In the genomic region with DNA sequence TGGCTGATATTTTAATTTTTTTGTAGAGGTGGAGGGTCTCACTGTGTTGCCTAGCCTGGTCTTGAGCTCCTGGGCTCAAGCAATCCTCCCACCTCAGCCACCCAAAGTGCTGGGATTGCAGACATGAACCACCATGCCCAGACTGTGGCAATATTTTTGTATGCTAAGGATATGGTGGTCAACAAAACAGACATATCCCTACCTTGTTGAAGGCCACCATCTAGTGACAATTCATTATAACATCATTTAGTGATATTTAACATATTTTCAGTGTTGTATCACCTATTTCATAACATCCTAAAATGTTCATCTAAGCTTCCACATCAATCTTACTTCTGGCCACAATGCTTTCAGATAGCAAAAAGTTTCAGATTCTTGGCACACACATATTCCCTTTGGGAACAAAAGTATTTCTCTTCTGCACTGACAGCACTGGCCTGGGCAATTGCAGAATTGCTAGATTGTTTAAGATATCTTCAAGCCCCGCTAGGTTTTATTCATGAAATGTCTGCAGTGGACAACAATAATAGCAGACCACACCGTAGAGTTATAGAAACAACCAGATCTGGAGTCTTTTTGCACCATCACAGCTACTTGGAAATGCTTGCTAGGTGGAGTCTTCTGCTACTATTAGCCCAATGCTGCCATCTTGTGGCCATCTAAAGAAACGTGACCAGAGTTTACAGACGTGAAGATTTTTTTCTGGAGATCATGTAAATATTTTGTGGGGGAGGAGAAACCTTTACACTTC, we compare ENCODE assay signal across 8 cellular contexts. TPM values are rescaled to one million over a fixed set of nuclear protein-coding genes. Genes with fewer than 3 reads are reported as not detected.
DNase-seq lines count a peak whose midpoint lies in the region; ATAC-seq lines count a peak whose summit lies in the region.

No MANE protein-coding gene starts in this region.

- peak overlapping the region in 1 of 8 donors; percentile 4 for H3K4me3 Mint-ChIP-seq in CD4-positive, alpha-beta memory T cell
- no peak overlapping the region for H3K4me3 Mint-ChIP-seq in naive thymus-derived CD4-positive, alpha-beta T cell

- POLR2A ChIA-PET in CD4-positive, alpha-beta memory T cell (lab: Charles Lee; ENCODE audit: partially characterized antibody), result interaction anchor here (0.9 to 2.5 kb wide), 8 partner anchors 9 to 114 kb away, joined by 3 to 29 read pairs (median 4); a partner anchor contains a TSS
- POLR2A ChIA-PET in naive thymus-derived CD4-positive, alpha-beta T cell (lab: Charles Lee), result interaction anchor here (2.0 to 2.9 kb wide), 2 partner anchors 15 to 82 kb away, joined by 12 to 16 read pairs; no protein-coding TSS in a partner anchor

- no peaks in the 10 kb centered on the region for H3K36me3 ChIP-seq in CD4-positive, alpha-beta memory T cell (ENCODE audit: insufficient read depth, low read length)
- H3K36me3 ChIP-seq in naive thymus-derived CD4-positive, alpha-beta T cell (ENCODE audit: control insufficient read depth in 2 of 3, insufficient read depth in 3 of 3, low read length in 3 of 3), result no peaks in the 10 kb centered on the region

- H3K4me1 Mint-ChIP-seq in CD4-positive, alpha-beta memory T cell, result peaks cover 23 to 27% (median 25%) of the 10 kb centered on the region in 4 donors
- H3K4me1 Mint-ChIP-seq in naive thymus-derived CD4-positive, alpha-beta T cell, result peaks cover 10 to 39% (median 14%) of the 10 kb centered on the region in 7 donors

- H3K4me1 ChIP-seq in CD4-positive, alpha-beta memory T cell (ENCODE audit: insufficient read depth, low read length), result peaks cover 21% of the 10 kb centered on the region
- no peaks in the 10 kb centered on the region for H3K4me1 ChIP-seq in naive thymus-derived CD4-positive, alpha-beta T cell (ENCODE audit: control insufficient read depth in 2 of 2, insufficient read depth in 2 of 2, low read length in 2 of 2)

- no peak overlapping the region for H3K27ac ChIP-seq in CD4-positive, alpha-beta memory T cell (ENCODE audit: low read depth, low read length)
- no peak overlapping the region for H3K27ac ChIP-seq in naive thymus-derived CD4-positive, alpha-beta T cell (ENCODE audit: low read depth, low read length)

- no peaks in the 10 kb centered on the region for H3K9me3 Mint-ChIP-seq in CD4-positive, alpha-beta memory T cell
- H3K9me3 Mint-ChIP-seq in naive thymus-derived CD4-positive, alpha-beta T cell, result no peaks in the 10 kb centered on the region

- CTCF ChIA-PET in CD4-positive, alpha-beta memory T cell (lab: Charles Lee; ENCODE audit: partially characterized antibody), result interaction anchor here (0.6 to 10.4 kb wide), 37 partner anchors 9 to 606 kb away, joined by 3 to 433 read pairs (median 4); a partner anchor contains a TSS
- CTCF ChIA-PET in naive thymus-derived CD4-positive, alpha-beta T cell (lab: Charles Lee), result interaction anchor here (0.5 to 4.8 kb wide), 16 partner anchors 9 to 696 kb away, joined by 3 to 155 read pairs (median 5); a partner anchor contains a TSS

- intact Hi-C loops in CD4-positive, alpha-beta memory T cell (cut with micrococcal nuclease), result loop anchor here (1.0 to 5.0 kb wide), 5 partner anchors 15 to 1597 kb away; no protein-coding TSS in a partner anchor
- intact Hi-C loops in naive thymus-derived CD4-positive, alpha-beta T cell (cut with micrococcal nuclease), result loop anchor here (1.0 to 10.0 kb wide), 10 partner anchors 15 to 849 kb away; a partner anchor contains a TSS

- H3K27me3 Mint-ChIP-seq in CD4-positive, alpha-beta memory T cell, result no peaks in the 10 kb centered on the region
- no peaks in the 10 kb centered on the region for H3K27me3 Mint-ChIP-seq in naive thymus-derived CD4-positive, alpha-beta T cell

- H3K9me3 ChIP-seq in CD4-positive, alpha-beta memory T cell (ENCODE audit: control insufficient read depth in 1 of 2, low read length in 2 of 2), result no peaks in the 10 kb centered on the region
- H3K9me3 ChIP-seq in naive thymus-derived CD4-positive, alpha-beta T cell (ENCODE audit: control insufficient read depth in 2 of 3, low read length in 3 of 3), result no peaks in the 10 kb centered on the region

- H3K27ac Mint-ChIP-seq in CD4-positive, alpha-beta memory T cell, result peak overlapping the region in 2 of 7 donors; percentile 19 to 29
- peak overlapping the region in 2 of 9 donors; percentile 1 to 8 for H3K27ac Mint-ChIP-seq in naive thymus-derived CD4-positive, alpha-beta T cell

- no peaks in the 10 kb centered on the region for H3K36me3 Mint-ChIP-seq in CD4-positive, alpha-beta memory T cell
- no peaks in the 10 kb centered on the region for H3K36me3 Mint-ChIP-seq in naive thymus-derived CD4-positive, alpha-beta T cell

- H3K4me3 ChIP-seq in CD4-positive, alpha-beta memory T cell (ENCODE audit: low read length in 2 of 2), result no peak overlapping the region
- H3K4me3 ChIP-seq in naive thymus-derived CD4-positive, alpha-beta T cell (ENCODE audit: low read length), result no peak overlapping the region

- no peaks in the 10 kb centered on the region for H3K27me3 ChIP-seq in CD4-positive, alpha-beta memory T cell (ENCODE audit: insufficient read depth, low read length)
- H3K27me3 ChIP-seq in naive thymus-derived CD4-positive, alpha-beta T cell (ENCODE audit: control insufficient read depth in 2 of 2, insufficient read depth in 2 of 2, low read length in 2 of 2), result no peaks in the 10 kb centered on the region

- peak; percentile 45 for ATAC-seq in GM19395 (IDR thresholded peaks at IDR 0.05; ENCODE audit: unreplicated experiment)
- peak; percentile 91 for ATAC-seq in naive thymus-derived CD4-positive, alpha-beta T cell

- peak; percentile 72 to 81 (median 77) for DNase-seq in CD4-positive, alpha-beta memory T cell
- DNase-seq in HK-2 (ENCODE audit: unreplicated experiment) (peak; percentile 58), NOMO-1 treated with DMSO at 0.1 percent for 48 hours (lab: John Stamatoyannopoulos, UW; ENCODE audit: unreplicated experiment) (peak; percentile 89), epidermal melanocyte (ENCODE audit: insufficient read length, low spot score) (peak; percentile 66)
- peak; percentile 61 for DNase-seq in activated CD8-positive, alpha-beta memory T cell treated with anti-CD3 and anti-CD28 coated beads, Interleukin-2, amount 50 U/mL, for 1 hour (ENCODE audit: extremely low read depth)
- DNase-seq in naive thymus-derived CD4-positive, alpha-beta T cell, result peak; percentile 27 to 84 (median 77)
- DNase-seq in stimulated activated naive CD4-positive, alpha-beta T cell treated with Interleukin-2 at 50 U/mL for 16 hours (lab: John Stamatoyannopoulos, UW), result peak; percentile 50

RNA-seq across cellular contexts. Expression of a gene that starts 58.4 kb away (rescaled TPM):
- not detected for total RNA-seq in CD4-positive, alpha-beta memory T cell
- under 1 TPM in 1 of 2 donors, not detected in 1; 0.22 TPM for polyA plus RNA-seq in CD4-positive, alpha-beta memory T cell
- total RNA-seq in naive thymus-derived CD4-positive, alpha-beta T cell, result 1 to 10 TPM in 1 of 5 experiments, not detected in 4; 7.2 TPM
- polyA plus RNA-seq in naive thymus-derived CD4-positive, alpha-beta T cell, result under 1 TPM in 1 of 2 donors, not detected in 1; 0.61 TPM
